ENCODE assay signal across 8 cellular contexts in the genomic region with DNA sequence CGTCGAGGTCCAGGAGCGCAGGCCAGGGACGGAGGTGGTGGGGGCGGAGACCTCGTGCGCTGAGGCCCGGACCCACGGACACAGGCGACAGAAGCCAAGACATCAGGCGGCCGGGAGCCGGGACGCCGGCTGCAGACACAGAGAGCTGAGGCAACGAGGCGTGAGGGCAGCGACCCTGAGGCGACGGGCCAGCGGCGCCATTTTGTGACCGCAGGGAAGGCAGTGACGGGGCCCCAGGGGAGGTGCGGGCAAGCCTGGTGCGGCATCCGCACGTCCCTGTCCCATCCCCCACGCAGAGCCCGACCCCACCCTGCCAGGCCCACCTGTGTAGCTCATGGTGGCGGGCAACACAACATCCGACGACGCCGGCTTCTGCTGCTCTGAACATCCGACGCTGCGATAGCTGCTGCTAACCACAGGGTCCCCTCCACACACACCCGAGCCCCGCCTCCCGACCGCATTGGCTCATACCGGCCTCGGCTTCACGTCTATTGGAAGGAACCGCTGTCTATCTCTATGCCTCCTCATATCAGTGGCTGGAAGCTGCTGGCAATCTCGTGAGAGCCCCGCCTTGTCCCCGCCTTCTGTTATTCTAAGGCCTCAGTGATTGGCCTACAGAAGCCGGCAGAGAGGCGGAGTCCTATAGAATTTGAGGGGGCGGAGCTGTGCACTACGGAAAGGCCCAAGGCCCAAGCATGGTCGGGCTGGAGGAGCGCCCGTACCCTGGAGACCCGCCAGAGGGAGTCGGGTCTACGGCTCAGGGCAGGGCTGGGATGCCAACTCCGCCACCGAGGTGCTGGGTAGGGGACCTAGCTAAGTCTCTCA. TPM values are rescaled to one million over a fixed set of nuclear protein-coding genes. Genes with fewer than 3 reads are reported as not detected.
DNase-seq lines count a peak whose midpoint lies in the region; ATAC-seq, FAIRE-seq and TF ChIP-seq lines count a peak whose summit lies in the region.

A gene with protein sequence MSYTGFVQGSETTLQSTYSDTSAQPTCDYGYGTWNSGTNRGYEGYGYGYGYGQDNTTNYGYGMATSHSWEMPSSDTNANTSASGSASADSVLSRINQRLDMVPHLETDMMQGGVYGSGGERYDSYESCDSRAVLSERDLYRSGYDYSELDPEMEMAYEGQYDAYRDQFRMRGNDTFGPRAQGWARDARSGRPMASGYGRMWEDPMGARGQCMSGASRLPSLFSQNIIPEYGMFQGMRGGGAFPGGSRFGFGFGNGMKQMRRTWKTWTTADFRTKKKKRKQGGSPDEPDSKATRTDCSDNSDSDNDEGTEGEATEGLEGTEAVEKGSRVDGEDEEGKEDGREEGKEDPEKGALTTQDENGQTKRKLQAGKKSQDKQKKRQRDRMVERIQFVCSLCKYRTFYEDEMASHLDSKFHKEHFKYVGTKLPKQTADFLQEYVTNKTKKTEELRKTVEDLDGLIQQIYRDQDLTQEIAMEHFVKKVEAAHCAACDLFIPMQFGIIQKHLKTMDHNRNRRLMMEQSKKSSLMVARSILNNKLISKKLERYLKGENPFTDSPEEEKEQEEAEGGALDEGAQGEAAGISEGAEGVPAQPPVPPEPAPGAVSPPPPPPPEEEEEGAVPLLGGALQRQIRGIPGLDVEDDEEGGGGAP (minus strand): TSS at position 401 of the 825 bp plus-strand sequence. CDS start 65 bp downstream, at position 336.

- peaks cover 49% of the 10 kb centered on the region for H3K79me2 ChIP-seq in Loucy (ENCODE audit: insufficient read depth, low read length)

- H4K20me1 ChIP-seq in Loucy (ENCODE audit: insufficient read depth, low read length, poor library complexity, severe bottlenecking): peaks cover 42% of the 10 kb centered on the region

- no peaks in the 10 kb centered on the region for H3F3A ChIP-seq in Loucy (ENCODE audit: low read depth)

- POLR2A ChIA-PET in naive thymus-derived CD8-positive, alpha-beta T cell (lab: Charles Lee): interaction anchor here (0.5 to 5.2 kb wide), 34 partner anchors 9 to 1579 kb away, joined by 3 to 124 read pairs (median 4); a partner anchor contains a TSS

- H3K4me3 ChIP-seq in Loucy (ENCODE audit: low read length, poor library complexity, severe bottlenecking) (peak within 1 kb of the TSS; percentile 99), fibroblast of mammary gland (ENCODE audit: control insufficient read depth, low read depth, low read length) (peak within 1 kb of the TSS; percentile 92)

- H3K4me3 Mint-ChIP-seq in naive thymus-derived CD8-positive, alpha-beta T cell: peak within 1 kb of the TSS; percentile 90 to 100 (median 98)

- DNase-seq in H54 (ENCODE audit: insufficient read length, low spot score) (peak; percentile 98), fibroblast of mammary gland (ENCODE audit: low read depth) (peak; percentile 100)
- peak; percentile 96 for DNase-seq in activated T-helper 9 cell treated with anti-CD3 and anti-CD28 coated beads, Interleukin-2, amount 50 U/mL, for 16 hours (ENCODE audit: low read depth)
- peak; percentile 93 to 100 (median 99) for DNase-seq in naive thymus-derived CD8-positive, alpha-beta T cell
- peak; percentile 94 to 100 (median 98) for DNase-seq in stimulated activated naive CD4-positive, alpha-beta T cell (lab: John Stamatoyannopoulos, UW)

- H3K36me3 ChIP-seq in ES-I3 (ENCODE audit: insufficient read depth, low read length) (peaks cover 5% of the 10 kb centered on the region), Loucy (ENCODE audit: insufficient read depth, low read length) (peaks cover 19% of the 10 kb centered on the region; the same call in 1 of the 2 replicates)

- peak within 1 kb of the TSS; percentile 91 for H3K9ac ChIP-seq in ES-I3 (ENCODE audit: low read depth, low read length)
- H3K9ac ChIP-seq in Loucy (ENCODE audit: low read depth, low read length, poor library complexity, severe bottlenecking): peak within 1 kb of the TSS; percentile 98

- peak; percentile 72 for FAIRE-seq in H54 (lab: Jason Lieb, UNC)

- H3K27me3 ChIP-seq in Loucy (ENCODE audit: insufficient read depth, low read length, poor library complexity, severe bottlenecking): peaks cover 4% of the 10 kb centered on the region

- TF ChIP-seq POLR2A in H54 (IDR thresholded peaks at IDR 0.05; ENCODE audit: low read depth, low read length) (peak; percentile 92), Raji (IDR thresholded peaks at IDR 0.05; ENCODE audit: insufficient read depth, low read depth, low read length) (peak; percentile 95)

- peak within 1 kb of the TSS; percentile 97 for H3K4me2 ChIP-seq in Loucy (ENCODE audit: low read depth, low read length, poor library complexity, severe bottlenecking)

- peak; percentile 90 to 92 for ATAC-seq in naive thymus-derived CD8-positive, alpha-beta T cell

- peaks cover 7% of the 10 kb centered on the region; the same call in 1 of the 2 replicates for H3K4me1 ChIP-seq in ES-I3 (ENCODE audit: insufficient read depth, low read length)
- H3K4me1 ChIP-seq in Loucy (ENCODE audit: insufficient read depth, low read length, poor library complexity, severe bottlenecking): peaks cover 28% of the 10 kb centered on the region

- H3K27me3 Mint-ChIP-seq in naive thymus-derived CD8-positive, alpha-beta T cell: no peaks in the 10 kb centered on the region

- TF ChIP-seq CTCF in Loucy (conservative IDR thresholded peaks at IDR 0.05; ENCODE audit: low read length) (peak; percentile 85), fibroblast of mammary gland (conservative IDR thresholded peaks at IDR 0.05; ENCODE audit: control insufficient read depth, insufficient read depth, low read depth, low read length) (peak; percentile 50)

- H3K9me3 ChIP-seq in ES-I3 (ENCODE audit: control insufficient read depth, insufficient read depth, low read length) (no peaks in the 10 kb centered on the region; the same call in 1 of the 2 replicates), Loucy (ENCODE audit: insufficient read depth, low read depth, low read length) (no peaks in the 10 kb centered on the region)

- H3K27ac Mint-ChIP-seq in naive thymus-derived CD8-positive, alpha-beta T cell: peak within 1 kb of the TSS; percentile 96 to 100 (median 98)

- no peaks in the 10 kb centered on the region for H3K9me3 Mint-ChIP-seq in naive thymus-derived CD8-positive, alpha-beta T cell

- no peaks in the 10 kb centered on the region for H3K9me2 ChIP-seq in Loucy (replicated peaks; ENCODE audit: low read depth, low read length)

- H3K4me1 Mint-ChIP-seq in naive thymus-derived CD8-positive, alpha-beta T cell: peaks cover 27 to 54% (median 48%) of the 10 kb centered on the region in 4 donors

- H2AFZ ChIP-seq in Loucy (ENCODE audit: low read length): peak within 1 kb of the TSS; percentile 50; the same call in 1 of the 2 replicates

- peaks cover 0 to 38% (median 17%) of the 10 kb centered on the region in 3 donors for H3K36me3 Mint-ChIP-seq in naive thymus-derived CD8-positive, alpha-beta T cell

RNA-seq across cellular contexts. Expression of the gene that starts here (rescaled TPM):
- 100 to 1,000 TPM; 231 to 232 TPM for total RNA-seq in naive thymus-derived CD8-positive, alpha-beta T cell
- 10 to 100 TPM; 38.7 to 80.7 (median 40.6) TPM for polyA plus RNA-seq in naive thymus-derived CD8-positive, alpha-beta T cell

Comparison
In these comparisons a context has a peak if more than half of its experiments do, and no peak if none do; other contexts are left out.
1. Peak in every context shown above with its lines: DNase-seq, ATAC-seq and H3K4me3 ChIP-seq.